Comparison of ENCODE assay signal across 13 cellular contexts in the genomic region with DNA sequence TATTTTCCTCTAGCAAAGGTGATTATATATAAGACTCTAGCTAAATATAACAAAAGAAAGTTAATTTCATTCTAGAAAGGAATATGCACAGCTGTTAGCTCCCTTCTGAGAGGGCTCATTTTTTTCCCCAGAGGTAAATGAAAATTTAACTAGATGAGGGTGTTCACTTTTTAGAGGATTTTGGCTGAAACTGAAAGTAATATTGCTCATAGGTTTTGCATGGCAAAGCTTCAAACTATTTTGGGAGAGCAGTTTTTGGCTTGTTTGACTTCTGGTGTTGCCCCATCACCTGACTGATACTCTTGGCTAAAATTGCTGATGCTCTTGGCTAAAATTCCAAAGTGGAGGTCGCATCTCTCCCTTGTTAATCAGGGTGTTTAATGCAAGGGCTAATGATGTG.
DNase-seq lines count a peak whose midpoint lies in the region; ATAC-seq and TF ChIP-seq lines count a peak whose summit lies in the region.
"Had no signal": no experiment of that assay in that cellular context is flagged by ENCODE, and none has a peak within 500 bp of the region (broad histone marks: within the 10 kb centered on the region; RNA-seq: fewer than 3 reads in every experiment).

No MANE protein-coding gene starts in this region.

- H3K4me1 ChIP-seq in transverse colon = no peaks in the 10 kb centered on the region

- H3K9me3 Mint-ChIP-seq in activated T-helper 17 cell treated with anti-CD3 and anti-CD28 coated beads, Interleukin-2, amount 50 U/mL, for 72 hours = no peaks in the 10 kb centered on the region

- H3K27ac ChIP-seq in transverse colon = no peak overlapping the region

- no peak for TF ChIP-seq CTCF in transverse colon (IDR thresholded peaks at IDR 0.05)

- no peak overlapping the region for H3K27ac Mint-ChIP-seq in activated T-helper 17 cell treated with anti-CD3 and anti-CD28 coated beads, Interleukin-2, amount 50 U/mL, for 72 hours
- H3K27ac Mint-ChIP-seq: activated CD8-positive, alpha-beta memory T cell treated with anti-CD3 and anti-CD28 coated beads, Interleukin-2, amount 10 ng/mL, durations not matched to agents 7 days and 5 days had no signal

- TF ChIP-seq POLR2A in transverse colon (IDR thresholded peaks at IDR 0.05) = no peak

- peak; percentile 70 for ATAC-seq in GM19035 (IDR thresholded peaks at IDR 0.05; ENCODE audit: unreplicated experiment)
- peak; percentile 96 for ATAC-seq in GM21825 (IDR thresholded peaks at IDR 0.05; ENCODE audit: unreplicated experiment)
- ATAC-seq in HG03280 (IDR thresholded peaks at IDR 0.05; ENCODE audit: unreplicated experiment) = peak; percentile 72
- peak; percentile 26 for ATAC-seq in activated T-helper 17 cell treated with anti-CD3 and anti-CD28 coated beads, Interleukin-2, amount 50 U/mL, for 72 hours (replicated peaks)
- no peak for ATAC-seq in left colon
- ATAC-seq: activated CD8-positive, alpha-beta memory T cell treated with anti-CD3 and anti-CD28 coated beads, Interleukin-2, amount 10 ng/mL, durations not matched to agents 7 days and 5 days; left cardiac atrium had no signal

- H3K27me3 Mint-ChIP-seq in activated T-helper 17 cell treated with anti-CD3 and anti-CD28 coated beads, Interleukin-2, amount 50 U/mL, for 72 hours = no peaks in the 10 kb centered on the region
- H3K27me3 Mint-ChIP-seq: activated CD8-positive, alpha-beta memory T cell treated with anti-CD3 and anti-CD28 coated beads, Interleukin-2, amount 10 ng/mL, durations not matched to agents 7 days and 5 days had no signal

- H3K36me3 Mint-ChIP-seq in activated T-helper 17 cell treated with anti-CD3 and anti-CD28 coated beads, Interleukin-2, amount 50 U/mL, for 72 hours (ENCODE audit: low read depth) = no peaks in the 10 kb centered on the region

- no peaks in the 10 kb centered on the region for H3K27me3 ChIP-seq in transverse colon

- no peak overlapping the region for H3K4me3 Mint-ChIP-seq in activated T-helper 17 cell treated with anti-CD3 and anti-CD28 coated beads, Interleukin-2, amount 50 U/mL, for 72 hours
- H3K4me3 Mint-ChIP-seq: activated CD8-positive, alpha-beta memory T cell treated with anti-CD3 and anti-CD28 coated beads, Interleukin-2, amount 10 ng/mL, durations not matched to agents 7 days and 5 days had no signal

- peaks cover 5% of the 10 kb centered on the region for H3K4me1 Mint-ChIP-seq in activated T-helper 17 cell treated with anti-CD3 and anti-CD28 coated beads, Interleukin-2, amount 50 U/mL, for 72 hours

- DNase-seq in left colon (no peak), NCI-H2196 (lab: John Stamatoyannopoulos, UW; ENCODE audit: unreplicated experiment) (no peak), activated gamma-delta T cell (lab: John Stamatoyannopoulos, UW) (no peak), transverse colon (no peak)
- DNase-seq: activated CD8-positive, alpha-beta memory T cell treated with anti-CD3 and anti-CD28 coated beads, Interleukin-2, amount 10 ng/mL, durations not matched to agents 7 days and 5 days; IMR-90; left cardiac atrium; NCI-H526; stimulated activated CD4-positive, alpha-beta T cell treated with anti-CD3 and anti-CD28 coated beads, Interleukin-2, amount 100 ng/mL, for 24 hours had no signal

- 71% methylated on average over 1 of the region's 1 CpG; no CpG with 5 or more reads in 1 of the 2 donors for WGBS in transverse colon (ENCODE audit: low coverage in 1 of 2), 2 donors

- no peak for TF ChIP-seq EP300 in transverse colon (IDR thresholded peaks at IDR 0.05; ENCODE audit: low read depth)

- no peaks in the 10 kb centered on the region for H3K36me3 ChIP-seq in transverse colon

- intact Hi-C loops in left colon (cut with DNase I, micrococcal nuclease) (no loop called here), transverse colon (cut with DNase I; ENCODE audit: low total_unique reads) (no loop called here)

- H3K9me3 ChIP-seq in transverse colon = no peaks in the 10 kb centered on the region

- in situ Hi-C loops in transverse colon (cut with MboI; ENCODE audit: low pct_ligation_motif_present in 1 of 4, low pct_unique_long_range_greater_than_20kb in 1 of 4, low sequenced_read_pairs in 3 of 4) = no loop called here

- H3K4me3 ChIP-seq in transverse colon = no peak overlapping the region
